In the genomic region with DNA sequence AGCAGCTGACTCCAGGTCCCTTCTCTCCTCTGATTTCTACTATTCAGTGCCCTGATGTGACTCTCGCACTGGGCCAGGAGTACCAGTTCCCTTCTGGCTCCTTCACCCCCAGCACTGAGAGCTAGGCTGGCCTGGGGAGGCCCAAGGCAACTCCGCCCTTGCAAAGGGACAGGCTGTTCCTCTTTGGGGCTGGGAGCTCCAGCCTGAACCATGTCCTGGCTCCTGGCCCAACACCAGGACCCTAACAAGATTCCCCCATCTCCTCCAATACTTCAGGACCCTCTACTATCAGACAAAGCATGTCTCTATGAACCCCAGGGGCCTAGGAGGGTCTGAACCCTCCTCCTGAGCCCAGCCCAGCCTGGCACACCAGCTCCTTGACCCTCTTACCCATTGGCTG, we compare ENCODE assay signal across 15 cellular contexts. TPM values are rescaled to one million over a fixed set of nuclear protein-coding genes. Genes with fewer than 3 reads are reported as not detected.
DNase-seq lines count a peak whose midpoint lies in the region; ATAC-seq and TF ChIP-seq lines count a peak whose summit lies in the region.
"Had no signal": no experiment of that assay in that cellular context is flagged by ENCODE, and none has a peak within 500 bp of the region (broad histone marks: within the 10 kb centered on the region; RNA-seq: fewer than 3 reads in every experiment).

No MANE protein-coding gene starts in this region.

- TF ChIP-seq CTCF in cardiac muscle cell (IDR thresholded peaks at IDR 0.05; ENCODE audit: low read depth, low read length) (no peak), heart right ventricle (IDR thresholded peaks at IDR 0.05) (no peak), endodermal cell (conservative IDR thresholded peaks at IDR 0.05) (no peak), osteoblast (IDR thresholded peaks at IDR 0.05; ENCODE audit: extremely low read depth, low read depth, low read length) (no peak), vagina (IDR thresholded peaks at IDR 0.05) (no peak)

- no peaks in the 10 kb centered on the region for H3K27me3 Mint-ChIP-seq in endodermal cell (ENCODE audit: insufficient read depth)

- no peak for ATAC-seq in heart right ventricle
- no peak for ATAC-seq in HG03025 (IDR thresholded peaks at IDR 0.05; ENCODE audit: low FRiP score, unreplicated experiment)

- H3K27ac ChIP-seq in cardiac muscle cell: peak overlapping the region; percentile 81
- H3K27ac ChIP-seq in heart right ventricle: peak overlapping the region in 1 of 10 donors; percentile 36
- no peak overlapping the region for H3K27ac ChIP-seq in endodermal cell (ENCODE audit: low read depth, low read length)
- H3K27ac ChIP-seq in osteoblast (ENCODE audit: low read depth, low read length): peak overlapping the region; percentile 95
- peak overlapping the region; percentile 89 for H3K27ac ChIP-seq in vagina
- no peak overlapping the region for H3K27ac ChIP-seq in caudate nucleus (ENCODE audit: low read depth, low read length)

- DNase-seq in cardiac muscle cell (ENCODE audit: low read depth in 1 of 2, low spot score in 1 of 2): no peak
- DNase-seq in heart right ventricle: no peak
- DNase-seq in endodermal cell: no peak
- DNase-seq in osteoblast (ENCODE audit: insufficient read length, low spot score, missing footprints): no peak
- DNase-seq in vagina (ENCODE audit: extremely low spot score in 2 of 2): no peak
- no peak for DNase-seq in caudate nucleus (lab: John Stamatoyannopoulos, UW)
- no peak for DNase-seq in H4 (ENCODE audit: low spot score)
- DNase-seq: activated CD4-positive, alpha-beta T cell treated with anti-CD3 and anti-CD28 coated beads, Interleukin-2, amount 50 U/mL, for 1 hour; esophagus squamous epithelium; SIG-M5 had no signal

- intact Hi-C loops in heart right ventricle (cut with DNase I) (no loop called here), vagina (cut with DNase I) (loop anchor here (5.0 kb wide), 1 partner anchor 48 kb away; no protein-coding TSS in a partner anchor)

- no peak overlapping the region for H3K4me3 ChIP-seq in cardiac muscle cell
- no peak overlapping the region for H3K4me3 ChIP-seq in heart right ventricle
- no peak overlapping the region for H3K4me3 ChIP-seq in endodermal cell (ENCODE audit: low read length)
- no peak overlapping the region for H3K4me3 ChIP-seq in osteoblast (ENCODE audit: insufficient read depth, low read length)
- H3K4me3 ChIP-seq in vagina: no peak overlapping the region
- H3K4me3 ChIP-seq: coronary artery, esophagus squamous epithelium, lung, pancreas had no signal

- no peaks in the 10 kb centered on the region for H3K9me3 Mint-ChIP-seq in endodermal cell

- H3K4me1 Mint-ChIP-seq in endodermal cell: peaks cover 28% of the 10 kb centered on the region

- H3K36me3 ChIP-seq in cardiac muscle cell (no peaks in the 10 kb centered on the region), heart right ventricle (no peaks in the 10 kb centered on the region), endodermal cell (ENCODE audit: control insufficient read depth, insufficient read depth, low read length) (no peaks in the 10 kb centered on the region), osteoblast (ENCODE audit: insufficient read depth, low read length) (peaks cover 11% of the 10 kb centered on the region), vagina (no peaks in the 10 kb centered on the region)
- H3K36me3 ChIP-seq: esophagus squamous epithelium had no signal

- 90% methylated on average over 2 of the region's 2 CpGs for WGBS in heart right ventricle, 2 donors
- WGBS in endodermal cell (ENCODE audit: insufficient coverage in 1 of 2, insufficient read length in 1 of 2), 2 experiments: 90 to 92% methylated on average over 2 of the region's 2 CpGs

- no peak overlapping the region for H3K9ac ChIP-seq in endodermal cell (ENCODE audit: extremely low read depth, low read length, poor library complexity, severe bottlenecking)

- TF ChIP-seq POLR2A in vagina (IDR thresholded peaks at IDR 0.05): no peak

- no peaks in the 10 kb centered on the region for H3K36me3 Mint-ChIP-seq in endodermal cell (ENCODE audit: low read depth)

- H3K9me3 ChIP-seq in cardiac muscle cell (ENCODE audit: low read depth): no peaks in the 10 kb centered on the region
- H3K9me3 ChIP-seq in heart right ventricle: no peaks in the 10 kb centered on the region
- H3K9me3 ChIP-seq in endodermal cell (ENCODE audit: control insufficient read depth, low read length): no peaks in the 10 kb centered on the region
- H3K9me3 ChIP-seq in osteoblast (ENCODE audit: low read depth, low read length): no peaks in the 10 kb centered on the region
- H3K9me3 ChIP-seq in vagina: no peaks in the 10 kb centered on the region
- H3K9me3 ChIP-seq: esophagus squamous epithelium, pancreas had no signal

- H3K27ac Mint-ChIP-seq in endodermal cell: peak overlapping the region; percentile 82

- H3K27me3 ChIP-seq in cardiac muscle cell (no peaks in the 10 kb centered on the region), heart right ventricle (peaks cover 0 to 2% (median 0%) of the 10 kb centered on the region in 7 donors), endodermal cell (ENCODE audit: control insufficient read depth, insufficient read depth, low read length, poor library complexity, severe bottlenecking) (no peaks in the 10 kb centered on the region), osteoblast (ENCODE audit: insufficient read depth, low read length) (no peaks in the 10 kb centered on the region), vagina (no peaks in the 10 kb centered on the region)
- H3K27me3 ChIP-seq: pancreas had no signal

- peaks cover 20% of the 10 kb centered on the region for H4K20me1 ChIP-seq in osteoblast (ENCODE audit: insufficient read depth, low read length)

- H2AFZ ChIP-seq in osteoblast (ENCODE audit: low read length): no peak overlapping the region

- H3K4me1 ChIP-seq in cardiac muscle cell (ENCODE audit: low read depth) (peaks cover 28% of the 10 kb centered on the region), heart right ventricle (peaks cover 9 to 50% (median 39%) of the 10 kb centered on the region in 9 donors), endodermal cell (ENCODE audit: control insufficient read depth, insufficient read depth, low read length) (peaks cover 18% of the 10 kb centered on the region), osteoblast (ENCODE audit: insufficient read depth, low read length) (peaks cover 70% of the 10 kb centered on the region), vagina (peaks cover 68% of the 10 kb centered on the region)

- H3K4me2 ChIP-seq in osteoblast (ENCODE audit: insufficient read depth, low read length): peak overlapping the region; percentile 55

- peaks cover 70% of the 10 kb centered on the region for H3K79me2 ChIP-seq in osteoblast (ENCODE audit: insufficient read depth, low read length)

- no peak overlapping the region for H3K4me3 Mint-ChIP-seq in endodermal cell

RNA-seq across cellular contexts. Expression of a gene that starts 12.6 kb away (rescaled TPM):
- total RNA-seq in cardiac muscle cell (3.8 and 4.3 TPM in 2 replicates), heart right ventricle (100 to 1,000 TPM in 1 of 10 donors, 10 to 100 TPM in 9; 14.9 to 127 (median 36.1) TPM), endodermal cell (1 to 10 TPM; 8.8 to 9.9 TPM), osteoblast (30.1 and 33.3 TPM in 2 replicates), vagina (11.8 TPM)
- polyA plus RNA-seq in cardiac muscle cell (11.7 and 14.1 TPM in 2 replicates), heart right ventricle (10 to 100 TPM in 1 of 2 donors, 1 to 10 TPM in 1; 9.7 to 49.5 TPM)
- polyA plus RNA-seq in endodermal cell (2013, experiment 1 of 2): 6.6 TPM
- 7.5 TPM for polyA plus RNA-seq in endodermal cell (2013, experiment 2 of 2)
- total RNA-seq in H4 (2014; rRNA removed; shearing (Covaris generic)): 0.60 and 1.3 TPM in 2 replicates
- total RNA-seq: Calu3 had no signal

RNA-seq across cellular contexts. Expression of a gene that starts 57.2 kb away (rescaled TPM):
- total RNA-seq in cardiac muscle cell: 81.8 TPM in 2 replicates
- 48.3 and 48.5 TPM in 2 replicates for polyA plus RNA-seq in cardiac muscle cell
- total RNA-seq in heart right ventricle: 10 to 100 TPM; 46.4 to 77.9 (median 60.1) TPM
- polyA plus RNA-seq in heart right ventricle: 100 to 1,000 TPM in 1 of 2 donors, 10 to 100 TPM in 1; 31.9 to 107 TPM
- 10 to 100 TPM; 49.6 to 57.3 TPM for total RNA-seq in endodermal cell
- 40.7 TPM for polyA plus RNA-seq in endodermal cell (2013, experiment 1 of 2)
- 38.7 TPM for polyA plus RNA-seq in endodermal cell (2013, experiment 2 of 2)
- total RNA-seq in osteoblast: 47.1 and 52.5 TPM in 2 replicates
- 78.8 TPM for total RNA-seq in vagina
- 25.3 and 38.9 TPM in 2 replicates for total RNA-seq in H4 (2014; rRNA removed; shearing (Covaris generic))

Comparison
In these comparisons a context has a peak if more than half of its experiments do, and no peak if none do; other contexts are left out.
1. H3K27ac ChIP-seq: peak in cardiac muscle cell (single experiment), osteoblast (single experiment) and vagina (single experiment); none in endodermal cell (single experiment) and caudate nucleus (single experiment).